Comparison of ENCODE assay signal across 18 cellular contexts in genomic region chr11:95498731-95499396, GRCh38.
DNase-seq lines count a peak whose midpoint lies in the region; FAIRE-seq and TF ChIP-seq lines count a peak whose summit lies in the region.
"Had no signal": no experiment of that assay in that cellular context is flagged by ENCODE, and none has a peak within 500 bp of the region (broad histone marks: within the 10 kb centered on the region; RNA-seq: fewer than 3 reads in every experiment).

No MANE protein-coding gene starts in this region.

- no peak for TF ChIP-seq CTCF in bronchial epithelial cell (IDR thresholded peaks at IDR 0.05; ENCODE audit: insufficient read depth, low read length, severe bottlenecking)
- TF ChIP-seq CTCF in keratinocyte (optimal IDR thresholded peaks at IDR 0.05 in 1 of 3, IDR thresholded peaks at IDR 0.05 in 1 of 3, conservative IDR thresholded peaks at IDR 0.05 in 1 of 3; ENCODE audit: extremely low read depth in 1 of 3, insufficient read depth in 2 of 3, low read length in 3 of 3), result no peak
- no peak for TF ChIP-seq CTCF in type B pancreatic cell (conservative IDR thresholded peaks at IDR 0.05)

- no peaks in the 10 kb centered on the region for H3K79me2 ChIP-seq in keratinocyte (ENCODE audit: control insufficient read depth, insufficient read depth, low read length)

- H3K4me1 ChIP-seq in HUES64 (ENCODE audit: insufficient read depth, low read length), result peaks cover 13% of the 10 kb centered on the region
- H3K4me1 ChIP-seq in keratinocyte (ENCODE audit: control insufficient read depth, extremely low read depth, insufficient read depth, low read length), result peaks cover 22% of the 10 kb centered on the region
- H3K4me1 ChIP-seq: BLaER1, sigmoid colon, vagina had no signal

- dilution Hi-C loops in keratinocyte (cut with MboI; ENCODE audit: extremely low pct_ligation_motif_present, low sequenced_read_pairs), result no loop called here

- 15% methylated on average over 2 of the region's 2 CpGs for WGBS in HUES64

- DNase-seq in bronchial epithelial cell (ENCODE audit: low read depth), result peak; percentile 88
- no peak for DNase-seq in keratinocyte (ENCODE audit: low read depth, low spot score)
- peak; percentile 58 for DNase-seq in urothelium cell line (ENCODE audit: low spot score)
- no peak for DNase-seq in type B pancreatic cell (ENCODE audit: extremely low spot score, unreplicated experiment)
- no peak for DNase-seq in NCI-H1930 (lab: John Stamatoyannopoulos, UW)
- DNase-seq in AG20443 (ENCODE audit: low spot score), result no peak
- DNase-seq: activated CD4-positive, alpha-beta T cell treated with anti-CD3 and anti-CD28 coated beads, Interleukin-2, amount 10 ng/mL, durations not matched to agents 7 days and 5 days; activated CD8-positive, alpha-beta memory T cell treated with anti-CD3 and anti-CD28 coated beads, Interleukin-2, amount 50 U/mL, for 48 hours; activated gamma-delta T cell; effector memory CD8-positive, alpha-beta T cell; NCI-H2227 treated with DMSO at 0.1 percent for 48 hours; ovary; sigmoid colon had no signal

- no peaks in the 10 kb centered on the region for H3K9me1 ChIP-seq in keratinocyte (ENCODE audit: control insufficient read depth, extremely low read depth, insufficient read depth, low read length)

- no peak for FAIRE-seq in bronchial epithelial cell (lab: Jason Lieb, UNC)
- no peak for FAIRE-seq in keratinocyte (lab: Jason Lieb, UNC)
- FAIRE-seq in urothelium cell line (lab: Jason Lieb, UNC), result no peak
- FAIRE-seq: GM12891, HTR-8/SVneo had no signal

- H3K9ac ChIP-seq in HUES64 (ENCODE audit: low read depth, low read length), result no peak overlapping the region
- no peak overlapping the region for H3K9ac ChIP-seq in keratinocyte (ENCODE audit: control insufficient read depth, extremely low read depth, insufficient read depth, low read length)
- H3K9ac ChIP-seq: BLaER1 had no signal

- no peaks in the 10 kb centered on the region for H3K9me3 Mint-ChIP-seq in type B pancreatic cell

- H3K27ac ChIP-seq in HUES64 (ENCODE audit: low read depth, low read length), result peak overlapping the region; percentile 36; the same call in 1 of the 2 replicates
- peak overlapping the region; percentile 65 for H3K27ac ChIP-seq in keratinocyte (ENCODE audit: control insufficient read depth, insufficient read depth, low read length)
- H3K27ac ChIP-seq: BLaER1, ovary, sigmoid colon, vagina had no signal

- H3K36me3 ChIP-seq in HUES64 (ENCODE audit: insufficient read depth, low read length), result no peaks in the 10 kb centered on the region
- H3K36me3 ChIP-seq in bronchial epithelial cell (ENCODE audit: control insufficient read depth, insufficient read depth, low read length), result no peaks in the 10 kb centered on the region
- H3K36me3 ChIP-seq in keratinocyte (ENCODE audit: control insufficient read depth in 2 of 2, extremely low read depth in 1 of 2, insufficient read depth in 2 of 2, low read length in 2 of 2), result no peaks in the 10 kb centered on the region
- H3K36me3 ChIP-seq: BLaER1, ovary, sigmoid colon, vagina had no signal

- H3K4me3 ChIP-seq in HUES64 (ENCODE audit: low read length), result no peak overlapping the region
- H3K4me3 ChIP-seq in bronchial epithelial cell (ENCODE audit: low read depth, low read length), result no peak overlapping the region
- H3K4me3 ChIP-seq in keratinocyte (ENCODE audit: control insufficient read depth in 2 of 3, extremely low read depth in 1 of 3, insufficient read depth in 2 of 3, low read depth in 1 of 3, low read length in 3 of 3), result no peak overlapping the region
- H3K4me3 ChIP-seq: BLaER1, ovary, sigmoid colon, vagina had no signal

- H3K4me2 ChIP-seq in keratinocyte (ENCODE audit: control insufficient read depth, extremely low read depth, insufficient read depth, low read depth, low read length), result peak overlapping the region; percentile 55
- H3K4me2 ChIP-seq: BLaER1 had no signal

- H3K9me3 ChIP-seq in HUES64 (ENCODE audit: insufficient read depth, low read depth, low read length) (no peaks in the 10 kb centered on the region), keratinocyte (ENCODE audit: control insufficient read depth, low read depth, low read length) (no peaks in the 10 kb centered on the region)
- H3K9me3 ChIP-seq: BLaER1, ovary, sigmoid colon, vagina had no signal

- H3K4me3 Mint-ChIP-seq in type B pancreatic cell, result no peak overlapping the region
- H3K4me3 Mint-ChIP-seq: activated CD4-positive, alpha-beta T cell treated with anti-CD3 and anti-CD28 coated beads, Interleukin-2, amount 10 ng/mL, durations not matched to agents 7 days and 5 days; effector memory CD8-positive, alpha-beta T cell had no signal

- H3K27me3 ChIP-seq in HUES64 (ENCODE audit: insufficient read depth, low read length), result no peaks in the 10 kb centered on the region
- H3K27me3 ChIP-seq in bronchial epithelial cell (ENCODE audit: control insufficient read depth, insufficient read depth, low read length), result no peaks in the 10 kb centered on the region
- no peaks in the 10 kb centered on the region for H3K27me3 ChIP-seq in keratinocyte (ENCODE audit: control insufficient read depth, extremely low read depth, insufficient read depth, low read length)
- H3K27me3 ChIP-seq: BLaER1, ovary, sigmoid colon, vagina had no signal

- no peak overlapping the region for H3K27ac Mint-ChIP-seq in type B pancreatic cell
- H3K27ac Mint-ChIP-seq: activated CD4-positive, alpha-beta T cell treated with anti-CD3 and anti-CD28 coated beads, Interleukin-2, amount 10 ng/mL, durations not matched to agents 7 days and 5 days; effector memory CD8-positive, alpha-beta T cell had no signal

- H4K20me1 ChIP-seq in keratinocyte (ENCODE audit: control insufficient read depth, extremely low read depth, insufficient read depth, low read length), result no peaks in the 10 kb centered on the region
- H4K20me1 ChIP-seq: BLaER1 had no signal

- no peaks in the 10 kb centered on the region for H3K27me3 Mint-ChIP-seq in type B pancreatic cell
- H3K27me3 Mint-ChIP-seq: activated CD4-positive, alpha-beta T cell treated with anti-CD3 and anti-CD28 coated beads, Interleukin-2, amount 10 ng/mL, durations not matched to agents 7 days and 5 days had no signal

- H2AFZ ChIP-seq in keratinocyte (ENCODE audit: control insufficient read depth, low read length), result no peak overlapping the region

- no peaks in the 10 kb centered on the region for H3K36me3 Mint-ChIP-seq in type B pancreatic cell

- peaks cover 25% of the 10 kb centered on the region for H3K4me1 Mint-ChIP-seq in type B pancreatic cell (ENCODE audit: unreplicated experiment)
- H3K4me1 Mint-ChIP-seq: activated CD4-positive, alpha-beta T cell treated with anti-CD3 and anti-CD28 coated beads, Interleukin-2, amount 10 ng/mL, durations not matched to agents 7 days and 5 days had no signal

Comparison
In these comparisons a context has a peak if more than half of its experiments do, and no peak if none do; other contexts are left out.
1. DNase-seq: peak in bronchial epithelial cell (single experiment) and urothelium cell line (single experiment); none in keratinocyte (single experiment), type B pancreatic cell (single experiment), NCI-H1930 (0 of 2) and AG20443 (single experiment).